ENCODE assay signal across 9 cellular contexts in genomic region chr7:111091623-111092370, GRCh38. TPM values are rescaled to one million over a fixed set of nuclear protein-coding genes. Genes with fewer than 3 reads are reported as not detected.
A peak's percentile ranks its signal among the peaks of the same experiment; 100 is the strongest.
DNase-seq lines count a peak whose midpoint lies in the region; ATAC-seq lines count a peak whose summit lies in the region.
"Had no signal": no experiment of that assay in that cellular context is flagged by ENCODE, and none has a peak within 500 bp of the region (broad histone marks: within the 10 kb centered on the region; RNA-seq: fewer than 3 reads in every experiment).

No MANE protein-coding gene starts in this region.

- no peak overlapping the region for H2BK12ac ChIP-seq in mesenchymal stem cell (ENCODE audit: low read length in 2 of 2)

- H3K4me2 ChIP-seq in mesenchymal stem cell (ENCODE audit: low read length, poor library complexity, severe bottlenecking): no peak overlapping the region

- peaks cover 6 to 39% (median 11%) of the 10 kb centered on the region in 4 donors for H3K4me1 Mint-ChIP-seq in CD4-positive, CD25-positive, alpha-beta regulatory T cell
- H3K4me1 Mint-ChIP-seq in activated T-helper 2 cell treated with anti-CD3 and anti-CD28 coated beads, Interferon-gamma antibody, Interleukin-2, Interleukin-4, amounts not matched to agents 10 μg/mL and 5 μg/mL and 100 μg/mL, durations not matched to agents 14 hours and 24 hours and 36 hours (ENCODE audit: low read depth): peaks cover 74% of the 10 kb centered on the region
- H3K4me1 Mint-ChIP-seq: activated B cell treated with CpG ODN at 0.5 μM for 24 hours had no signal

- H3K27me3 Mint-ChIP-seq in CD4-positive, CD25-positive, alpha-beta regulatory T cell: peaks cover 4% of the 10 kb centered on the region
- H3K27me3 Mint-ChIP-seq in activated T-helper 2 cell treated with anti-CD3 and anti-CD28 coated beads, Interferon-gamma antibody, Interleukin-2, Interleukin-4, amounts not matched to agents 10 μg/mL and 5 μg/mL and 100 μg/mL, durations not matched to agents 14 hours and 24 hours and 36 hours (ENCODE audit: low read depth): no peaks in the 10 kb centered on the region
- H3K27me3 Mint-ChIP-seq: activated B cell treated with CpG ODN at 0.5 μM for 24 hours had no signal

- intact Hi-C loops in activated T-helper 2 cell treated with anti-CD3 and anti-CD28 coated beads, Interferon-gamma antibody, Interleukin-2, Interleukin-4, amounts not matched to agents 10 μg/mL and 5 μg/mL and 100 μg/mL, durations not matched to agents 14 hours and 24 hours and 36 hours (cut with micrococcal nuclease): loop anchor here (1.0 to 10.0 kb wide), 7 partner anchors 8 to 1363 kb away; partner anchors contain the start of gene IFRD1
- intact Hi-C loops in posterior cingulate gyrus (cut with DNase I): loop anchor here (2.0 kb wide), 1 partner anchor 395 kb away; no protein-coding TSS in a partner anchor

- H3K23ac ChIP-seq in mesenchymal stem cell (ENCODE audit: low read length in 2 of 2): no peak overlapping the region

- H3K14ac ChIP-seq in mesenchymal stem cell (ENCODE audit: low read length in 2 of 2): no peak overlapping the region

- H3K4ac ChIP-seq in mesenchymal stem cell (ENCODE audit: low read depth in 1 of 2, low read length in 2 of 2): no peak overlapping the region

- H3K27ac Mint-ChIP-seq in CD4-positive, CD25-positive, alpha-beta regulatory T cell: no peak overlapping the region
- peak overlapping the region; percentile 90 for H3K27ac Mint-ChIP-seq in activated T-helper 2 cell treated with anti-CD3 and anti-CD28 coated beads, Interferon-gamma antibody, Interleukin-2, Interleukin-4, amounts not matched to agents 10 μg/mL and 5 μg/mL and 100 μg/mL, durations not matched to agents 14 hours and 24 hours and 36 hours

- no peak overlapping the region for H4K8ac ChIP-seq in mesenchymal stem cell (ENCODE audit: low read length)

- H2BK5ac ChIP-seq in mesenchymal stem cell (ENCODE audit: low read depth, low read length, poor library complexity, severe bottlenecking): no peak overlapping the region

- H3K18ac ChIP-seq in mesenchymal stem cell (ENCODE audit: low read depth in 1 of 2, low read length in 2 of 2): no peak overlapping the region

- ATAC-seq in CD4-positive, CD25-positive, alpha-beta regulatory T cell (ENCODE audit: low read depth in 2 of 2): no peak
- ATAC-seq in HG03060 (IDR thresholded peaks at IDR 0.05; ENCODE audit: low read depth, unreplicated experiment): peak; percentile 25

- H3K9me3 ChIP-seq in CD4-positive, CD25-positive, alpha-beta regulatory T cell (ENCODE audit: control insufficient read depth in 2 of 2, low read length in 2 of 2): no peaks in the 10 kb centered on the region
- H3K9me3 ChIP-seq in mesenchymal stem cell (ENCODE audit: control insufficient read depth, low read length): no peaks in the 10 kb centered on the region

- no peaks in the 10 kb centered on the region for H3K27me3 ChIP-seq in CD4-positive, CD25-positive, alpha-beta regulatory T cell (ENCODE audit: control insufficient read depth, insufficient read depth, low read length)
- no peaks in the 10 kb centered on the region for H3K27me3 ChIP-seq in mesenchymal stem cell (ENCODE audit: control insufficient read depth in 1 of 2, insufficient read depth in 1 of 2, low read length in 2 of 2)

- H3K36me3 ChIP-seq in CD4-positive, CD25-positive, alpha-beta regulatory T cell (ENCODE audit: control insufficient read depth, insufficient read depth, low read length): no peaks in the 10 kb centered on the region
- H3K36me3 ChIP-seq in mesenchymal stem cell (ENCODE audit: control insufficient read depth in 1 of 2, insufficient read depth in 2 of 2, low read depth in 1 of 2, low read length in 2 of 2): no peaks in the 10 kb centered on the region

- no peak for DNase-seq in CD4-positive, CD25-positive, alpha-beta regulatory T cell
- no peak for DNase-seq in activated T-helper 2 cell treated with anti-CD3 and anti-CD28 coated beads, Interferon-gamma antibody, Interleukin-2, Interleukin-4, amounts not matched to agents 10 μg/mL and 5 μg/mL and 100 μg/mL, durations not matched to agents 14 hours and 24 hours and 36 hours (ENCODE audit: low spot score)
- DNase-seq in mesenchymal stem cell (no peak), UCSD-AML1 (lab: John Stamatoyannopoulos, UW; ENCODE audit: unreplicated experiment) (no peak), posterior cingulate gyrus (no peak)
- DNase-seq in stimulated activated CD4-positive, alpha-beta T cell treated with anti-CD3 and anti-CD28 coated beads, Interleukin-15, amount 100 ng/mL, for 24 hours: no peak
- no peak for DNase-seq in stimulated activated CD4-positive, alpha-beta T cell treated with anti-CD3 and anti-CD28 coated beads, Interleukin-1b, Interleukin-23, amount 100 ng/mL, for 48 hours
- DNase-seq: activated B cell treated with CpG ODN at 0.5 μM for 24 hours had no signal

- H3K4me3 Mint-ChIP-seq in CD4-positive, CD25-positive, alpha-beta regulatory T cell: peak overlapping the region in 2 of 4 donors; percentile 24 to 49
- H3K4me3 Mint-ChIP-seq in activated T-helper 2 cell treated with anti-CD3 and anti-CD28 coated beads, Interferon-gamma antibody, Interleukin-2, Interleukin-4, amounts not matched to agents 10 μg/mL and 5 μg/mL and 100 μg/mL, durations not matched to agents 14 hours and 24 hours and 36 hours (ENCODE audit: low read depth): peak overlapping the region; percentile 97
- H3K4me3 Mint-ChIP-seq: activated B cell treated with CpG ODN at 0.5 μM for 24 hours had no signal

- H3K79me1 ChIP-seq in mesenchymal stem cell (replicated peaks; ENCODE audit: low read length, poor library complexity, severe bottlenecking): no peaks in the 10 kb centered on the region

- H3K27ac ChIP-seq in CD4-positive, CD25-positive, alpha-beta regulatory T cell (ENCODE audit: insufficient read depth, low read length, poor library complexity, severe bottlenecking): no peak overlapping the region
- no peak overlapping the region for H3K27ac ChIP-seq in mesenchymal stem cell (ENCODE audit: low read length, poor library complexity, severe bottlenecking)

- no peaks in the 10 kb centered on the region for H3K36me3 Mint-ChIP-seq in CD4-positive, CD25-positive, alpha-beta regulatory T cell
- peaks cover 41% of the 10 kb centered on the region for H3K36me3 Mint-ChIP-seq in activated T-helper 2 cell treated with anti-CD3 and anti-CD28 coated beads, Interferon-gamma antibody, Interleukin-2, Interleukin-4, amounts not matched to agents 10 μg/mL and 5 μg/mL and 100 μg/mL, durations not matched to agents 14 hours and 24 hours and 36 hours (ENCODE audit: low read depth)

- H3K4me1 ChIP-seq in CD4-positive, CD25-positive, alpha-beta regulatory T cell (ENCODE audit: control insufficient read depth, insufficient read depth, low read length, poor library complexity, severe bottlenecking): no peaks in the 10 kb centered on the region
- no peaks in the 10 kb centered on the region for H3K4me1 ChIP-seq in mesenchymal stem cell (ENCODE audit: control insufficient read depth, insufficient read depth, low read depth, low read length)

- H3K4me3 ChIP-seq in CD4-positive, CD25-positive, alpha-beta regulatory T cell (ENCODE audit: low read depth, low read length): peak overlapping the region; percentile 69
- H3K4me3 ChIP-seq in mesenchymal stem cell (ENCODE audit: insufficient read depth in 1 of 2, low read depth in 1 of 2, low read length in 2 of 2): peak overlapping the region in 1 of 2 experiments; percentile 71

- H3K9ac ChIP-seq in mesenchymal stem cell (ENCODE audit: low read length): peak overlapping the region; percentile 65

- 45% methylated on average over 2 of the region's 3 CpGs for WGBS in mesenchymal stem cell

- no peak overlapping the region for H2BK15ac ChIP-seq in mesenchymal stem cell (ENCODE audit: low read depth, poor library complexity, severe bottlenecking)

- H2BK120ac ChIP-seq in mesenchymal stem cell (ENCODE audit: low read depth, low read length): no peak overlapping the region

- no peaks in the 10 kb centered on the region for H3K9me3 Mint-ChIP-seq in CD4-positive, CD25-positive, alpha-beta regulatory T cell
- no peaks in the 10 kb centered on the region for H3K9me3 Mint-ChIP-seq in activated T-helper 2 cell treated with anti-CD3 and anti-CD28 coated beads, Interferon-gamma antibody, Interleukin-2, Interleukin-4, amounts not matched to agents 10 μg/mL and 5 μg/mL and 100 μg/mL, durations not matched to agents 14 hours and 24 hours and 36 hours
- H3K9me3 Mint-ChIP-seq: activated B cell treated with CpG ODN at 0.5 μM for 24 hours had no signal

- no peak overlapping the region for H2AFZ ChIP-seq in mesenchymal stem cell (ENCODE audit: low read depth, low read length)

- no peak overlapping the region for H4K91ac ChIP-seq in mesenchymal stem cell (ENCODE audit: low read length)

- H2AK5ac ChIP-seq in mesenchymal stem cell (ENCODE audit: low read length, severe bottlenecking): no peak overlapping the region

RNA-seq across cellular contexts. Expression of gene LRRN3, which starts 0.9 kb away (rescaled TPM):
- total RNA-seq in CD4-positive, CD25-positive, alpha-beta regulatory T cell: 1.7 TPM
- 1 to 10 TPM; 1.3 to 2.3 (median 1.9) TPM for polyA plus RNA-seq in CD4-positive, CD25-positive, alpha-beta regulatory T cell
- total RNA-seq in activated T-helper 2 cell treated with anti-CD3 and anti-CD28 coated beads, Interferon-gamma antibody, Interleukin-2, Interleukin-4, amounts not matched to agents 10 μg/mL and 5 μg/mL and 100 μg/mL, durations not matched to agents 14 hours and 24 hours and 36 hours: 28.0 and 29.4 TPM in 2 replicates
- 0.15 TPM for polyA plus RNA-seq in mesenchymal stem cell (2013, experiment 1 of 2)
- 0.21 TPM for polyA plus RNA-seq in mesenchymal stem cell (2013, experiment 2 of 2)
- total RNA-seq: activated B cell treated with CpG ODN at 0.5 μM for 24 hours had no signal

Comparison
In these comparisons a context has a peak if more than half of its experiments do, and no peak if none do; other contexts are left out.
1. RNA of gene LRRN3, which starts 0.9 kb away (total RNA-seq): 28.0 to 29.4 TPM in activated T-helper 2 cell treated with anti-CD3 and anti-CD28 coated beads, Interferon-gamma antibody, Interleukin-2, Interleukin-4, amounts not matched to agents 10 μg/mL and 5 μg/mL and 100 μg/mL, durations not matched to agents 14 hours and 24 hours and 36 hours; 1.7 TPM in CD4-positive, CD25-positive, alpha-beta regulatory T cell (single experiment); every median in the first group is over 10 times any median in the second.